ENCODE assay signal across 9 cellular contexts in genomic region chr2:135820003-135820618, GRCh38. TPM values are rescaled to one million over a fixed set of nuclear protein-coding genes. Genes with fewer than 3 reads are reported as not detected.
DNase-seq lines count a peak whose midpoint lies in the region; ATAC-seq lines count a peak whose summit lies in the region.
"Had no signal": no experiment of that assay in that cellular context is flagged by ENCODE, and none has a peak within 500 bp of the region (broad histone marks: within the 10 kb centered on the region; RNA-seq: fewer than 3 reads in every experiment).

No MANE protein-coding gene starts in this region.

- H3K9me3 Mint-ChIP-seq in CD8-positive, alpha-beta memory T cell = peaks cover 0 to 11% (median 7%) of the 10 kb centered on the region in 5 donors

- peaks cover 11 to 22% (median 22%) of the 10 kb centered on the region in 3 donors for H3K4me1 Mint-ChIP-seq in CD8-positive, alpha-beta memory T cell

- peaks cover 0 to 16% (median 4%) of the 10 kb centered on the region in 3 donors for H3K36me3 Mint-ChIP-seq in CD8-positive, alpha-beta memory T cell

- H3K9me3 ChIP-seq in CD8-positive, alpha-beta memory T cell (ENCODE audit: low read length) = no peaks in the 10 kb centered on the region
- peaks cover 6% of the 10 kb centered on the region for H3K9me3 ChIP-seq in KOPT-K1 (ENCODE audit: insufficient read depth, low read length, poor library complexity, severe bottlenecking)

- H3K4me3 Mint-ChIP-seq in CD8-positive, alpha-beta memory T cell = peak overlapping the region in 6 of 7 donors; percentile 32 to 67 (median 56)

- peak; percentile 10 to 76 (median 32) for DNase-seq in CD8-positive, alpha-beta memory T cell
- DNase-seq in activated T-cell treated with anti-CD3 and anti-CD28 coated beads for 1 hour (ENCODE audit: low read depth) (peak; percentile 48), HuH-7 (ENCODE audit: low spot score) (no peak), NCI-H2081 (lab: John Stamatoyannopoulos, UW) (no peak), 8988T (no peak)
- peak; percentile 78 to 86 (median 78) for DNase-seq in stimulated activated CD4-positive, alpha-beta T cell treated with anti-CD3 and anti-CD28 coated beads, Interleukin-12 subunit alpha, Interleukin-12 subunit beta, amount 100 ng/mL, for 48 hours (ENCODE audit: low read depth in 2 of 3, low spot score in 1 of 3)

- CTCF ChIA-PET in CD8-positive, alpha-beta memory T cell (lab: Charles Lee) = interaction anchor here (1.1 kb wide), 1 partner anchor 22 kb away, joined by 4 read pairs; no protein-coding TSS in a partner anchor

- peak overlapping the region in 7 of 8 donors; percentile 1 to 84 (median 21) for H3K27ac Mint-ChIP-seq in CD8-positive, alpha-beta memory T cell

- no peaks in the 10 kb centered on the region for H3K27me3 ChIP-seq in CD8-positive, alpha-beta memory T cell (ENCODE audit: insufficient read depth, low read length, poor library complexity, severe bottlenecking)

- peak; percentile 73 for ATAC-seq in GM21528 (IDR thresholded peaks at IDR 0.05; ENCODE audit: low FRiP score, unreplicated experiment)

- H3K36me3 ChIP-seq in CD8-positive, alpha-beta memory T cell (ENCODE audit: insufficient read depth, low read length) = no peaks in the 10 kb centered on the region
- H3K36me3 ChIP-seq in KOPT-K1 (ENCODE audit: insufficient read depth, low read length) = peaks cover 31% of the 10 kb centered on the region

- peaks cover 13% of the 10 kb centered on the region for H3K4me1 ChIP-seq in CD8-positive, alpha-beta memory T cell (ENCODE audit: insufficient read depth, low read length)

- peaks cover 0 to 7% of the 10 kb centered on the region in 2 donors for H3K27me3 Mint-ChIP-seq in CD8-positive, alpha-beta memory T cell

- no peak overlapping the region for H3K27ac ChIP-seq in CD8-positive, alpha-beta memory T cell (ENCODE audit: low read depth, low read length)
- H3K27ac ChIP-seq in KOPT-K1 (ENCODE audit: low read depth, low read length, poor library complexity, severe bottlenecking) = peak overlapping the region; percentile 97

- H3K4me3 ChIP-seq in CD8-positive, alpha-beta memory T cell (ENCODE audit: low read length) = no peak overlapping the region

- POLR2A ChIA-PET in CD8-positive, alpha-beta memory T cell (lab: Charles Lee) = no interaction called here

RNA-seq across cellular contexts. Expression of gene LCT, which starts 16.9 kb away (rescaled TPM):
- under 1 TPM; 0.29 to 0.48 TPM for total RNA-seq in CD8-positive, alpha-beta memory T cell
- not detected for polyA plus RNA-seq in CD8-positive, alpha-beta memory T cell
- total RNA-seq: temporal lobe had no signal

RNA-seq across cellular contexts. Expression of gene MCM6, which starts 56.1 kb away (rescaled TPM):
- total RNA-seq in CD8-positive, alpha-beta memory T cell = 100 to 1,000 TPM; 175 to 178 TPM
- 14.8 TPM for polyA plus RNA-seq in CD8-positive, alpha-beta memory T cell

Comparison
In these comparisons a context has a peak if more than half of its experiments do, and no peak if none do; other contexts are left out.
1. DNase-seq: peak in CD8-positive, alpha-beta memory T cell (5 of 5), activated T-cell treated with anti-CD3 and anti-CD28 coated beads for 1 hour (single experiment) and stimulated activated CD4-positive, alpha-beta T cell treated with anti-CD3 and anti-CD28 coated beads, Interleukin-12 subunit alpha, Interleukin-12 subunit beta, amount 100 ng/mL, for 48 hours (3 of 3); none in HuH-7 (single experiment), NCI-H2081 (0 of 2) and 8988T (single experiment).